ENCODE assay signal across 8 cellular contexts in the genomic region with DNA sequence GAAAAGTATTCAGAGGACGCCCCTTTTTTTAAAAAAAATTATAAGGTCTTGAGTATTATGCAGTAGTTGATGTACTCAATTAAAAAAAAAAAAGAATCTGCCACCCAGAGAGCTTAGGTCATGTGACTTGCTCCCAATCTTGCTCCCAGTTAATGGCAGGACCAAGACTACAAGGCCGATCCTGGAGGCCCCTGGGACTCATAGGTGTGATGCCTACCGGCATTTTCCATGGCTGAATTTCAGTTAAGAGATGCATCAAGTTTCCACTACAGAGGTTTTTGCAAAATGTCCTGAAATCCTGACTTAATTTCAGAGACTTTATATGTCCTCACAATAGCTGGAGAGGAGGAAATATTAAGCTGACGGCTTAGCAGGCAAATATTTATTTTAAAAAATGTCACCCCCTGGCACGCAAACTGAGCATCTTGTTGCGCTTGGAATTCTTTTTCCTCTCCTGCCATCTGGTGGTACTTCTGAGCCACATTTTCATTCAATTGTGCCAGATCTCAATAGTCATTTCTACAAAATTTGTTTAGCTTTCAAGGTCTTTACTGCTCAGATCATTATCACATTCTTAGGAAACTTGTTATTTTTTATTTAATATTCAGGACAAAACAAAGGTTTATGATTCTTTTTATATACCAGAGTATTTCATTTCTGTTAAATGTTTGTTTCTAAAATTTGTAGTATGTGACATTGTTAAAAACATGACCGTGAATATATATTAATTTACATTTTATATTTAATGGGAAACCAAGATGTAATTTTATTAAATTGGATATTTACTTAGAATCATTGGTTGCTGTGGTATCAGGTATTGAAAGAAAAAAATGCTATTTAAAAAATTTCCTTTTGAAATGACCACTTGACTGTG.
DNase-seq lines count a peak whose midpoint lies in the region; ATAC-seq and TF ChIP-seq lines count a peak whose summit lies in the region.

No MANE protein-coding gene starts in this region.

- TF ChIP-seq EP300 in neural cell (conservative IDR thresholded peaks at IDR 0.05; ENCODE audit: poor library complexity, severe bottlenecking) = no peak

- no peak overlapping the region for H3K4me2 ChIP-seq in neural cell (ENCODE audit: low read length)

- H3K4me1 ChIP-seq in heart left ventricle = peaks cover 0 to 4% (median 0%) of the 10 kb centered on the region in 12 donors
- no peaks in the 10 kb centered on the region for H3K4me1 ChIP-seq in right cardiac atrium (ENCODE audit: control insufficient read depth, insufficient read depth, low read length)

- peak; percentile 86 for TF ChIP-seq RAD21 in neural cell (conservative IDR thresholded peaks at IDR 0.05)

- peak; percentile 41 to 71 (median 60) for TF ChIP-seq CTCF in heart left ventricle (IDR thresholded peaks at IDR 0.05)
- peak; percentile 82 for TF ChIP-seq CTCF in neural cell (IDR thresholded peaks at IDR 0.05; ENCODE audit: poor library complexity, severe bottlenecking)

- H3K27ac ChIP-seq in heart left ventricle = no peak overlapping the region
- H3K27ac ChIP-seq in right cardiac atrium (ENCODE audit: low read length) = no peak overlapping the region
- no peak overlapping the region for H3K27ac ChIP-seq in neural cell (ENCODE audit: low read length)

- H3K4me3 ChIP-seq in heart left ventricle (no peak overlapping the region), right cardiac atrium (ENCODE audit: low read length) (no peak overlapping the region), neural cell (ENCODE audit: low read length) (no peak overlapping the region)

- no peaks in the 10 kb centered on the region for H4K20me1 ChIP-seq in neural cell (ENCODE audit: insufficient read depth)

- ATAC-seq in heart left ventricle = peak in 1 of 4 donors; percentile 31
- no peak for ATAC-seq in right cardiac atrium
- no peak for ATAC-seq in activated CD4-positive, CD25-positive, alpha-beta regulatory T cell treated with anti-CD3 and anti-CD28 coated beads, Interleukin-2, amount 50 U/mL, for 24 hours
- ATAC-seq in GM21825 (IDR thresholded peaks at IDR 0.05; ENCODE audit: unreplicated experiment) = no peak
- no peak for ATAC-seq in HG02623 (IDR thresholded peaks at IDR 0.05; ENCODE audit: unreplicated experiment)

- intact Hi-C loops in heart left ventricle (cut with DNase I) = loop anchor here (1.0 to 10.0 kb wide), 10 partner anchors 419 to 914 kb away; no protein-coding TSS in a partner anchor
- intact Hi-C loops in right cardiac atrium (cut with DNase I) = loop anchor here in 3 of 4 donors (5.0 to 10.0 kb wide), 3 partner anchors 679 to 689 kb away; no protein-coding TSS in a partner anchor

- WGBS in heart left ventricle, 4 donors = 42 to 54% (median 46%) methylated on average over 7 of the region's 7 CpGs
- 43% methylated on average over 7 of the region's 7 CpGs for WGBS in right cardiac atrium

- H3F3A ChIP-seq in neural cell (ENCODE audit: insufficient read depth, low read length, poor library complexity, severe bottlenecking) = no peaks in the 10 kb centered on the region

- no peaks in the 10 kb centered on the region for H3K79me2 ChIP-seq in neural cell (replicated peaks; ENCODE audit: insufficient read depth, low read length)

- H3K27me3 ChIP-seq in heart left ventricle (no peaks in the 10 kb centered on the region), right cardiac atrium (ENCODE audit: control insufficient read depth, insufficient read depth) (no peaks in the 10 kb centered on the region), neural cell (ENCODE audit: insufficient read depth, low read depth, low read length) (no peaks in the 10 kb centered on the region)

- H3K36me3 ChIP-seq in heart left ventricle (no peaks in the 10 kb centered on the region), neural cell (ENCODE audit: insufficient read depth, low read length) (no peaks in the 10 kb centered on the region)

- H3K9me2 ChIP-seq in neural cell (ENCODE audit: insufficient read depth, low read length) = no peaks in the 10 kb centered on the region

- DNase-seq in heart left ventricle (no peak), right cardiac atrium (no peak), NCI-H460 (ENCODE audit: extremely low read depth, low read depth) (peak; percentile 26), dermis blood vessel endothelial cell (peak; percentile 72)

- TF ChIP-seq POLR2A in heart left ventricle (IDR thresholded peaks at IDR 0.05) = no peak

- H3K9ac ChIP-seq in neural cell (ENCODE audit: low read length) = no peak overlapping the region

- no peak overlapping the region for H2AFZ ChIP-seq in neural cell (ENCODE audit: low read depth, low read length)

- H3K9me3 ChIP-seq in heart left ventricle = no peaks in the 10 kb centered on the region
- H3K9me3 ChIP-seq in right cardiac atrium (ENCODE audit: control insufficient read depth, low read length) = no peaks in the 10 kb centered on the region
- H3K9me3 ChIP-seq in neural cell (ENCODE audit: low read length) = no peaks in the 10 kb centered on the region

TF ChIP-seq in neural cell, 6 proteins besides CTCF, POLR2A, EP300 and RAD21:
- TF ChIP-seq EZH2 (IDR thresholded peaks at IDR 0.05; ENCODE audit: borderline replicate concordance, insufficient read depth, low read length, poor library complexity, severe bottlenecking) (no peak), SMC3 (conservative IDR thresholded peaks at IDR 0.05; ENCODE audit: poor library complexity) (peak; percentile 90)

Comparison
In these comparisons a context has a peak if more than half of its experiments do, and no peak if none do; other contexts are left out.
1. DNase-seq: peak in NCI-H460 (single experiment) and dermis blood vessel endothelial cell (single experiment); none in heart left ventricle (0 of 5) and right cardiac atrium (0 of 3).